In the genomic region with DNA sequence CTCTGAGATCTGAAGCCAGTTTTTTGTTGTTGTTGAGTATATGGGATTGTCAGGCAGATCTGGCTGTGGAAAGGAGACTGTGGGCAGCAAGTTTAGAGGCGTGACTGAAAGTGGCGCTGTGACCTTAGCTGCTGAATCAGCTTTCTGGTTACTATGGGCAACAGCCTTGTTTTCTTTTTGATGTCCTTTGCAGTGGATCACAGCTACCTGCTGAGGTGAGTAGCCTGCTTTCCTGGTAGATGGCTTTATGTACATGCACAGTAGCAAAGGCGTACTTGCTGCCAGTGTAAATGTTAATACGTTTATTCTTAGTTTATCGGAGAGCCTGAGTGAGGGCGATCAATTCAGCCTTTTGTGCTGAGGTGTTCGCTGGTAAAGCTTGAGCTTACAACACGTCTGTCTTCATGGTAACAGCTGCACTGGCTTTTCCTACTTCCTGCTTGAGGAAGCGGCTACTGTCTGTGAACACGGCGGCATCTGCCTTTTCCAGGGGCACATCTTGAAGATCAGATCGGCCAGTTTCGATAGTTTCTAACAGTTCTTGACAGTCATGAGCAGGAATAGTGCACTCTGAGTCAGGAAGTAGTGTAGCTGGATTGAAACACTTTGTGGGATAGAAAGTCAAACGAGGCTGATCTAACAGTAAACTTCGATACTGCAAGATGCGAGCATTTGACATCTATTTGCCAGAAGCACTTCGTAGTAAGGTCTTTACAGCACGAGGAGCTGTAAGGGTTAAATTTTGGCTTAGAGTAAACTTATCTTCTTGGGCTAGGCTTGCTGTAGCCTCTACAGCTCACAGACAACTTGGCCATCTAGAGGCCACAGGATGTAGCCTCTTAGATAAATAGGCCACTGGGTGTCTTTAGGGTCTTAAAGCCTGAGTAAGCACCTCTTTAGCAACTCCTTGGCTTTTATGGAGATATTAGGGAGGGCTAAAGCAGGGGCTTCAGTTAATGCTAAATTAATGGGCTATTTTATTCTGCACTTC, we compare ENCODE assay signal across 1 cellular context.
A peak's percentile ranks its signal among the peaks of the same experiment; 100 is the strongest.
TF ChIP-seq lines count a peak whose summit lies in the region.

No MANE protein-coding gene starts in this region.

TF ChIP-seq in GM23338, 12 proteins besides CTCF, POLR2A, EP300 and RAD21:
- TF ChIP-seq, protein P1, sequence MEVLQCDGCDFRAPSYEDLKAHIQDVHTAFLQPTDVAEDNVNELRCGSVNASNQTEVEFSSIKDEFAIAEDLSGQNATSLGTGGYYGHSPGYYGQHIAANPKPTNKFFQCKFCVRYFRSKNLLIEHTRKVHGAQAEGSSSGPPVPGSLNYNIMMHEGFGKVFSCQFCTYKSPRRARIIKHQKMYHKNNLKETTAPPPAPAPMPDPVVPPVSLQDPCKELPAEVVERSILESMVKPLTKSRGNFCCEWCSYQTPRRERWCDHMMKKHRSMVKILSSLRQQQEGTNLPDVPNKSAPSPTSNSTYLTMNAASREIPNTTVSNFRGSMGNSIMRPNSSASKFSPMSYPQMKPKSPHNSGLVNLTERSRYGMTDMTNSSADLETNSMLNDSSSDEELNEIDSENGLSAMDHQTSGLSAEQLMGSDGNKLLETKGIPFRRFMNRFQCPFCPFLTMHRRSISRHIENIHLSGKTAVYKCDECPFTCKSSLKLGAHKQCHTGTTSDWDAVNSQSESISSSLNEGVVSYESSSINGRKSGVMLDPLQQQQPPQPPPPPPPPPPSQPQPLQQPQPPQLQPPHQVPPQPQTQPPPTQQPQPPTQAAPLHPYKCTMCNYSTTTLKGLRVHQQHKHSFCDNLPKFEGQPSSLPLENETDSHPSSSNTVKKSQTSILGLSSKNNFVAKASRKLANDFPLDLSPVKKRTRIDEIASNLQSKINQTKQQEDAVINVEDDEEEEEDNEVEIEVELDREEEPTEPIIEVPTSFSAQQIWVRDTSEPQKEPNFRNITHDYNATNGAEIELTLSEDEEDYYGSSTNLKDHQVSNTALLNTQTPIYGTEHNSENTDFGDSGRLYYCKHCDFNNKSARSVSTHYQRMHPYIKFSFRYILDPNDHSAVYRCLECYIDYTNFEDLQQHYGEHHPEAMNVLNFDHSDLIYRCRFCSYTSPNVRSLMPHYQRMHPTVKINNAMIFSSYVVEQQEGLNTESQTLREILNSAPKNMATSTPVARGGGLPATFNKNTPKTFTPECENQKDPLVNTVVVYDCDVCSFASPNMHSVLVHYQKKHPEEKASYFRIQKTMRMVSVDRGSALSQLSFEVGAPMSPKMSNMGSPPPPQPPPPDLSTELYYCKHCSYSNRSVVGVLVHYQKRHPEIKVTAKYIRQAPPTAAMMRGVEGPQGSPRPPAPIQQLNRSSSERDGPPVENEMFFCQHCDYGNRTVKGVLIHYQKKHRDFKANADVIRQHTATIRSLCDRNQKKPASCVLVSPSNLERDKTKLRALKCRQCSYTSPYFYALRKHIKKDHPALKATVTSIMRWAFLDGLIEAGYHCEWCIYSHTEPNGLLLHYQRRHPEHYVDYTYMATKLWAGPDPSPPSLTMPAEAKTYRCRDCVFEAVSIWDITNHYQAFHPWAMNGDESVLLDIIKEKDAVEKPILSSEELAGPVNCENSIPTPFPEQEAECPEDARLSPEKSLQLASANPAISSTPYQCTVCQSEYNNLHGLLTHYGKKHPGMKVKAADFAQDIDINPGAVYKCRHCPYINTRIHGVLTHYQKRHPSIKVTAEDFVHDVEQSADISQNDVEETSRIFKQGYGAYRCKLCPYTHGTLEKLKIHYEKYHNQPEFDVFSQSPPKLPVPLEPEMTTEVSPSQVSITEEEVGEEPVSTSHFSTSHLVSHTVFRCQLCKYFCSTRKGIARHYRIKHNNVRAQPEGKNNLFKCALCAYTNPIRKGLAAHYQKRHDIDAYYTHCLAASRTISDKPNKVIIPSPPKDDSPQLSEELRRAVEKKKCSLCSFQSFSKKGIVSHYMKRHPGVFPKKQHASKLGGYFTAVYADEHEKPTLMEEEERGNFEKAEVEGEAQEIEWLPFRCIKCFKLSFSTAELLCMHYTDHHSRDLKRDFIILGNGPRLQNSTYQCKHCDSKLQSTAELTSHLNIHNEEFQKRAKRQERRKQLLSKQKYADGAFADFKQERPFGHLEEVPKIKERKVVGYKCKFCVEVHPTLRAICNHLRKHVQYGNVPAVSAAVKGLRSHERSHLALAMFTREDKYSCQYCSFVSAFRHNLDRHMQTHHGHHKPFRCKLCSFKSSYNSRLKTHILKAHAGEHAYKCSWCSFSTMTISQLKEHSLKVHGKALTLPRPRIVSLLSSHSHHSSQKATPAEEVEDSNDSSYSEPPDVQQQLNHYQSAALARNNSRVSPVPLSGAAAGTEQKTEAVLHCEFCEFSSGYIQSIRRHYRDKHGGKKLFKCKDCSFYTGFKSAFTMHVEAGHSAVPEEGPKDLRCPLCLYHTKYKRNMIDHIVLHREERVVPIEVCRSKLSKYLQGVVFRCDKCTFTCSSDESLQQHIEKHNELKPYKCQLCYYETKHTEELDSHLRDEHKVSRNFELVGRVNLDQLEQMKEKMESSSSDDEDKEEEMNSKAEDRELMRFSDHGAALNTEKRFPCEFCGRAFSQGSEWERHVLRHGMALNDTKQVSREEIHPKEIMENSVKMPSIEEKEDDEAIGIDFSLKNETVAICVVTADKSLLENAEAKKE (CRISPR knock-in tag; IDR thresholded peaks at IDR 0.05) = peak; percentile 46; the same call in 1 of the 2 replicates
